38 cellular contexts compared by ENCODE assay signal in the genomic region with DNA sequence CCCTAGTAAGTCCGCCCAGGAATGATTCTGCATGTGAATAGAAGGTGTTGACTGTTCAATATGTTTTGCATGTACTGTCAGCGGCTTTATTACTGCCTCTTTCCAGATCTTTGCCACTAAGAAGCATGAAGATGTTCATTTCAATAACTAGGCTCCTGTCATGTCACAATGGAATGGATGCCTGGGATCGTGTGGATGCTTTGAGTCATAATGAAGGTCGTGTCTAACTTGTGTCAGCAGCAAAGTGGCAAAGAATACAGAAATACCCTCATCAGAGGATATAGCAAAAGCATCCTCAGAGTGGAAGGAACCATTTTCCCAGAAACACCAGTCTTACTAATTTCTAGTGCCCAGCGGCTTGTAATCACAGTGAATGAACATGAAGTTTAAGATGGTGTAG.
"Had no signal": no experiment of that assay in that cellular context is flagged by ENCODE, and none has a peak within 500 bp of the region (broad histone marks: within the 10 kb centered on the region; RNA-seq: fewer than 3 reads in every experiment).

No MANE protein-coding gene starts in this region.

- H3K36me3 Mint-ChIP-seq: activated naive CD4-positive, alpha-beta T cell treated with anti-CD3 and anti-CD28 coated beads, Interleukin-2, amount 10 ng/mL, durations not matched to agents 7 days and 5 days; activated naive CD4-positive, alpha-beta T cell treated with anti-CD3 and anti-CD28 coated beads, Interleukin-2, amount 50 U/mL, for 24 hours; activated naive CD8-positive, alpha-beta T cell; activated naive CD8-positive, alpha-beta T cell treated with anti-CD3 and anti-CD28 coated beads for 36 hours; activated naive CD8-positive, alpha-beta T cell treated with anti-CD3 and anti-CD28 coated beads, Interleukin-2, amount 10 ng/mL, durations not matched to agents 7 days and 5 days; brain had no signal

- H3K9me3 ChIP-seq: adrenal gland, ascending aorta, body of pancreas, breast epithelium had no signal

- H3K4me1 Mint-ChIP-seq: activated naive CD4-positive, alpha-beta T cell treated with anti-CD3 and anti-CD28 coated beads, Interleukin-2, amount 10 ng/mL, durations not matched to agents 7 days and 5 days; activated naive CD4-positive, alpha-beta T cell treated with anti-CD3 and anti-CD28 coated beads, Interleukin-2, amount 50 U/mL, for 24 hours; activated naive CD8-positive, alpha-beta T cell treated with anti-CD3 and anti-CD28 coated beads for 36 hours; activated naive CD8-positive, alpha-beta T cell treated with anti-CD3 and anti-CD28 coated beads, Interleukin-2, amount 10 ng/mL, durations not matched to agents 7 days and 5 days; activated naive CD8-positive, alpha-beta T cell treated with anti-CD3 and anti-CD28 coated beads, Interleukin-2, amount 50 U/mL, for 24 hours; activated T-helper 17 cell treated with anti-CD3 and anti-CD28 coated beads, Interleukin-2, amount 50 U/mL, for 72 hours; central memory CD8-positive, alpha-beta T cell had no signal

- H3K4me3 Mint-ChIP-seq: activated naive CD4-positive, alpha-beta T cell treated with anti-CD3 and anti-CD28 coated beads for 36 hours; activated naive CD4-positive, alpha-beta T cell treated with anti-CD3 and anti-CD28 coated beads, Interleukin-2, amount 10 ng/mL, durations not matched to agents 7 days and 5 days; activated naive CD4-positive, alpha-beta T cell treated with anti-CD3 and anti-CD28 coated beads, Interleukin-2, amount 50 U/mL, for 24 hours; activated naive CD8-positive, alpha-beta T cell; activated naive CD8-positive, alpha-beta T cell treated with anti-CD3 and anti-CD28 coated beads for 36 hours; activated naive CD8-positive, alpha-beta T cell treated with anti-CD3 and anti-CD28 coated beads, Interleukin-2, amount 10 ng/mL, durations not matched to agents 7 days and 5 days; activated naive CD8-positive, alpha-beta T cell treated with anti-CD3 and anti-CD28 coated beads, Interleukin-2, amount 50 U/mL, for 24 hours; activated T-cell treated with anti-CD3 and anti-CD28 coated beads, Interleukin-2, amount 50 U/mL, for 24 hours; activated T-cell treated with anti-CD3 and anti-CD28 coated beads, Interleukin-2, amount 50 U/mL, for 4 hours; activated T-cell treated with anti-CD3 and anti-CD28 coated beads, Interleukin-2, amount 50 U/mL, for 72 hours; activated T-helper 1 cell treated with anti-CD3 and anti-CD28 coated beads, Interleukin-12 subunit alpha, Interleukin-12 subunit beta, Interleukin-2, Interleukin-4 antibody, amounts not matched to agents 30 ng/mL and 10 ng/mL and 1 ng/mL, durations not matched to agents 14 hours and 24 hours and 36 hours; activated T-helper 17 cell treated with anti-CD3 and anti-CD28 coated beads, Interleukin-2, amount 50 U/mL, for 72 hours; brain; central memory CD8-positive, alpha-beta T cell had no signal

- H3K4me3 ChIP-seq: adrenal gland, ascending aorta, body of pancreas, breast epithelium, cardiac muscle cell had no signal

- H3K27me3 ChIP-seq: adrenal gland, ascending aorta, body of pancreas, brain microvascular endothelial cell had no signal

- ATAC-seq: activated naive CD4-positive, alpha-beta T cell treated with anti-CD3 and anti-CD28 coated beads, Interleukin-2, amount 50 U/mL, for 72 hours; activated naive CD8-positive, alpha-beta T cell treated with anti-CD3 and anti-CD28 coated beads, Interleukin-2, amount 50 U/mL, for 24 hours; activated T-cell treated with anti-CD3 and anti-CD28 coated beads, Interleukin-2, amount 50 U/mL, for 4 hours; activated T-cell treated with anti-CD3 and anti-CD28 coated beads, Interleukin-2, amount 50 U/mL, for 72 hours; activated T-helper 17 cell treated with anti-CD3 and anti-CD28 coated beads, Interleukin-2, amount 50 U/mL, for 72 hours; body of pancreas had no signal

- H3K9me3 Mint-ChIP-seq: activated naive CD4-positive, alpha-beta T cell treated with anti-CD3 and anti-CD28 coated beads for 36 hours; activated naive CD4-positive, alpha-beta T cell treated with anti-CD3 and anti-CD28 coated beads, Interleukin-2, amount 10 ng/mL, durations not matched to agents 7 days and 5 days; activated naive CD4-positive, alpha-beta T cell treated with anti-CD3 and anti-CD28 coated beads, Interleukin-2, amount 50 U/mL, for 72 hours; activated naive CD8-positive, alpha-beta T cell treated with anti-CD3 and anti-CD28 coated beads for 36 hours; activated naive CD8-positive, alpha-beta T cell treated with anti-CD3 and anti-CD28 coated beads, Interleukin-2, amount 50 U/mL, for 24 hours; activated T-cell treated with anti-CD3 and anti-CD28 coated beads, Interleukin-2, amount 50 U/mL, for 24 hours; activated T-cell treated with anti-CD3 and anti-CD28 coated beads, Interleukin-2, amount 50 U/mL, for 4 hours; activated T-cell treated with anti-CD3 and anti-CD28 coated beads, Interleukin-2, amount 50 U/mL, for 72 hours; activated T-helper 1 cell treated with anti-CD3 and anti-CD28 coated beads, Interleukin-12 subunit alpha, Interleukin-12 subunit beta, Interleukin-2, Interleukin-4 antibody, amounts not matched to agents 30 ng/mL and 10 ng/mL and 1 ng/mL, durations not matched to agents 14 hours and 24 hours and 36 hours; activated T-helper 2 cell treated with anti-CD3 and anti-CD28 coated beads, Interferon-gamma antibody, Interleukin-2, Interleukin-4, amounts not matched to agents 10 μg/mL and 5 μg/mL and 100 μg/mL, durations not matched to agents 14 hours and 24 hours and 36 hours; central memory CD8-positive, alpha-beta T cell had no signal

- H3K27ac ChIP-seq: adrenal gland, ascending aorta, body of pancreas, brain microvascular endothelial cell, breast epithelium, cardiac muscle cell had no signal

- H3K4me1 ChIP-seq: adrenal gland, ascending aorta, body of pancreas, breast epithelium had no signal

- H3K27ac Mint-ChIP-seq: activated naive CD4-positive, alpha-beta T cell treated with anti-CD3 and anti-CD28 coated beads for 36 hours; activated naive CD4-positive, alpha-beta T cell treated with anti-CD3 and anti-CD28 coated beads, Interleukin-2, amount 10 ng/mL, durations not matched to agents 7 days and 5 days; activated naive CD4-positive, alpha-beta T cell treated with anti-CD3 and anti-CD28 coated beads, Interleukin-2, amount 50 U/mL, for 24 hours; activated naive CD4-positive, alpha-beta T cell treated with anti-CD3 and anti-CD28 coated beads, Interleukin-2, amount 50 U/mL, for 72 hours; activated naive CD8-positive, alpha-beta T cell; activated naive CD8-positive, alpha-beta T cell treated with anti-CD3 and anti-CD28 coated beads for 36 hours; activated naive CD8-positive, alpha-beta T cell treated with anti-CD3 and anti-CD28 coated beads, Interleukin-2, amount 10 ng/mL, durations not matched to agents 7 days and 5 days; activated naive CD8-positive, alpha-beta T cell treated with anti-CD3 and anti-CD28 coated beads, Interleukin-2, amount 50 U/mL, for 24 hours; activated T-cell treated with anti-CD3 and anti-CD28 coated beads, Interleukin-2, amount 50 U/mL, for 24 hours; activated T-cell treated with anti-CD3 and anti-CD28 coated beads, Interleukin-2, amount 50 U/mL, for 72 hours; activated T-helper 1 cell treated with anti-CD3 and anti-CD28 coated beads, Interleukin-12 subunit alpha, Interleukin-12 subunit beta, Interleukin-2, Interleukin-4 antibody, amounts not matched to agents 30 ng/mL and 10 ng/mL and 1 ng/mL, durations not matched to agents 14 hours and 24 hours and 36 hours; activated T-helper 17 cell treated with anti-CD3 and anti-CD28 coated beads, Interleukin-2, amount 50 U/mL, for 72 hours; activated T-helper 2 cell treated with anti-CD3 and anti-CD28 coated beads, Interferon-gamma antibody, Interleukin-2, Interleukin-4, amounts not matched to agents 10 μg/mL and 5 μg/mL and 100 μg/mL, durations not matched to agents 14 hours and 24 hours and 36 hours had no signal

- H3K36me3 ChIP-seq: adrenal gland, ascending aorta, brain microvascular endothelial cell, breast epithelium, cardiac muscle cell had no signal

- DNase-seq: activated effector memory CD4-positive, alpha-beta T cell treated with anti-CD3 and anti-CD28 coated beads, Interleukin-2, amount 50 U/mL, for 16 hours; activated effector memory CD4-positive, alpha-beta T cell treated with Interleukin-2 at 50 U/mL for 16 hours; activated gamma-delta T cell; activated gamma-delta T cell treated with Interleukin-2 at 50 U/mL for 16 hours; activated naive CD4-positive, alpha-beta T cell; activated naive CD4-positive, alpha-beta T cell treated with anti-CD3 and anti-CD28 coated beads for 36 hours; activated naive CD4-positive, alpha-beta T cell treated with anti-CD3 and anti-CD28 coated beads, Interleukin-2, amount 10 ng/mL, durations not matched to agents 7 days and 5 days; activated naive CD4-positive, alpha-beta T cell treated with anti-CD3 and anti-CD28 coated beads, Interleukin-2, amount 50 U/mL, for 16 hours; activated naive CD4-positive, alpha-beta T cell treated with Interleukin-2 at 50 U/mL for 16 hours; activated naive CD8-positive, alpha-beta T cell treated with anti-CD3 and anti-CD28 coated beads for 36 hours; activated naive CD8-positive, alpha-beta T cell treated with anti-CD3 and anti-CD28 coated beads, Interleukin-2, amount 10 ng/mL, durations not matched to agents 7 days and 5 days; activated naive CD8-positive, alpha-beta T cell treated with anti-CD3 and anti-CD28 coated beads, Interleukin-2, amount 50 U/mL, for 24 hours; activated T-cell treated with anti-CD3 and anti-CD28 coated beads, Interleukin-2, amount 50 U/mL, for 1 hour; activated T-cell treated with anti-CD3 and anti-CD28 coated beads, Interleukin-2, amount 50 U/mL, for 24 hours; activated T-cell treated with anti-CD3 and anti-CD28 coated beads, Interleukin-2, amount 50 U/mL, for 4 hours; activated T-cell treated with anti-CD3 and anti-CD28 coated beads, Interleukin-2, amount 50 U/mL, for 48 hours; activated T-cell treated with anti-CD3 and anti-CD28 coated beads, Interleukin-2, amount 50 U/mL, for 72 hours; adrenal gland; amniotic stem cell; amygdala; anterior cingulate cortex; aorta; body of pancreas; brain microvascular endothelial cell; caudate nucleus; central memory CD4-positive, alpha-beta T cell; cerebellar nuclear complex had no signal
